Comparison of ENCODE assay signal across 13 cellular contexts in the genomic region with DNA sequence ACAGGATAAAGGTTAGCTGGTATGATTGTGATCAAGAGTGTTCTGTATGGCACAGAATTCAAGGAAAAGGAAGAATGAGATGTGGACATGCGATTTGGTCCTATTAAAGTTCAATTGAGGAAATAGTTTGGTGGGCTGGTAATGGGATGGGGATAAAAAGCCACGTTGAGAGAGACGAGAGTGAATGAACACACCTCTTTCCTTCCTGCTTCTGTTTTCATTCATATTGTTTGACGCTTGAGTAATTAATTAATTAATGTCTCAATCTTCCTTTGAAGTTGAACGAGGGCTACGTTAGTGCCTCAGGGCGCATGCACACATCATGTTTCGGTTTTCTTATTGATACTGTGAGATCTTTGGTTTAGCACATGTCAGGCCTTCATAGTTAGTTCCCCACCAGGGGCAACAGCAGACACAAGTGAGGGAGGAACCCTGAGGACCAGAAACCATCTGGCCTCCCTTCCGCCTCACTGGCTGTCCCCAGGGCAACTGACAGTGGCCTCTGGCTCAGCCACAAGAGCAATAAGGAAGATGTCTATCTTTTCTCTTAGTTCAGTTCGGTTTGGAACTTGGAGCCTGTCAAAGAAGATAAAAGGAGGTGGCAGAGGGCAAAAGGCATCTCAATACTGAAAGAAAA.
DNase-seq lines count a peak whose midpoint lies in the region; ATAC-seq, FAIRE-seq and TF ChIP-seq lines count a peak whose summit lies in the region.
"Had no signal": no experiment of that assay in that cellular context is flagged by ENCODE, and none has a peak within 500 bp of the region (broad histone marks: within the 10 kb centered on the region; RNA-seq: fewer than 3 reads in every experiment).

No MANE protein-coding gene starts in this region.

- no peaks in the 10 kb centered on the region for H3K4me1 Mint-ChIP-seq in activated naive CD8-positive, alpha-beta T cell treated with anti-CD3 and anti-CD28 coated beads for 36 hours

- H3K79me2 ChIP-seq in OCI-LY3 (ENCODE audit: low read length): no peaks in the 10 kb centered on the region

- H3K4me3 Mint-ChIP-seq in activated naive CD8-positive, alpha-beta T cell treated with anti-CD3 and anti-CD28 coated beads for 36 hours: no peak overlapping the region
- H3K4me3 Mint-ChIP-seq: nephron; stimulated activated effector memory CD8-positive, alpha-beta T cell treated with anti-CD3 and anti-CD28 coated beads, Interleukin-12 subunit alpha, Interleukin-12 subunit beta, amount 100 ng/mL, for 72 hours had no signal

- H3K27ac Mint-ChIP-seq in activated naive CD8-positive, alpha-beta T cell treated with anti-CD3 and anti-CD28 coated beads for 36 hours: no peak overlapping the region
- H3K27ac Mint-ChIP-seq: stimulated activated effector memory CD8-positive, alpha-beta T cell treated with anti-CD3 and anti-CD28 coated beads, Interleukin-12 subunit alpha, Interleukin-12 subunit beta, amount 100 ng/mL, for 72 hours had no signal

- H3K27ac ChIP-seq in OCI-LY3 (ENCODE audit: low read length) (no peak overlapping the region), small intestine (ENCODE audit: low read depth in 1 of 2, low read length in 1 of 2) (peak overlapping the region; percentile 60 to 67)
- no peak overlapping the region for H3K27ac ChIP-seq in effector memory CD4-positive, alpha-beta T cell (ENCODE audit: insufficient read depth, low read length, poor library complexity, severe bottlenecking)
- H3K27ac ChIP-seq: brain microvascular endothelial cell had no signal

- no peaks in the 10 kb centered on the region for H3K9me3 Mint-ChIP-seq in activated naive CD8-positive, alpha-beta T cell treated with anti-CD3 and anti-CD28 coated beads for 36 hours
- H3K9me3 Mint-ChIP-seq: stimulated activated effector memory CD8-positive, alpha-beta T cell treated with anti-CD3 and anti-CD28 coated beads, Interleukin-12 subunit alpha, Interleukin-12 subunit beta, amount 100 ng/mL, for 72 hours had no signal

- H3K4me1 ChIP-seq in OCI-LY3 (ENCODE audit: low read length) (peaks cover 22% of the 10 kb centered on the region), small intestine (ENCODE audit: control insufficient read depth in 2 of 2, insufficient read depth in 1 of 2, low read depth in 1 of 2, low read length in 1 of 2) (peaks cover 0 to 2% of the 10 kb centered on the region in 2 donors)
- no peaks in the 10 kb centered on the region for H3K4me1 ChIP-seq in effector memory CD4-positive, alpha-beta T cell (ENCODE audit: control insufficient read depth, insufficient read depth, low read length, poor library complexity, severe bottlenecking)

- no peaks in the 10 kb centered on the region for H3K27me3 Mint-ChIP-seq in activated naive CD8-positive, alpha-beta T cell treated with anti-CD3 and anti-CD28 coated beads for 36 hours

- no peaks in the 10 kb centered on the region for H3K36me3 Mint-ChIP-seq in activated naive CD8-positive, alpha-beta T cell treated with anti-CD3 and anti-CD28 coated beads for 36 hours
- H3K36me3 Mint-ChIP-seq: stimulated activated effector memory CD8-positive, alpha-beta T cell treated with anti-CD3 and anti-CD28 coated beads, Interleukin-12 subunit alpha, Interleukin-12 subunit beta, amount 100 ng/mL, for 72 hours had no signal

- H3K4me3 ChIP-seq in OCI-LY3 (ENCODE audit: low read length) (peak overlapping the region; percentile 9; the same call in 1 of the 2 replicates), small intestine (ENCODE audit: low read depth in 1 of 2, low read length in 2 of 2) (no peak overlapping the region)
- no peak overlapping the region for H3K4me3 ChIP-seq in effector memory CD4-positive, alpha-beta T cell (ENCODE audit: insufficient read depth, low read depth, low read length, poor library complexity, severe bottlenecking)

- H4K20me1 ChIP-seq in OCI-LY3 (ENCODE audit: insufficient read depth, low read length): no peaks in the 10 kb centered on the region

- peak overlapping the region; percentile 63 for H2AFZ ChIP-seq in OCI-LY3 (ENCODE audit: low read depth, low read length)

- no peak overlapping the region for H3K9ac ChIP-seq in OCI-LY3 (ENCODE audit: low read length)

- peak; percentile 88 for FAIRE-seq in GM19239 (lab: Jason Lieb, UNC)
- no peak for FAIRE-seq in small intestine (lab: Jason Lieb, UNC)
- FAIRE-seq: TTC549 had no signal

- 18 to 57% (median 38%) methylated on average over 10 of the region's 10 CpGs for WGBS in small intestine, 3 donors

- DNase-seq in GM19239 (ENCODE audit: insufficient read length, low spot score) (peak; percentile 56), small intestine (peak; percentile 90), kidney tubule cell (ENCODE audit: low spot score) (no peak)
- no peak for DNase-seq in activated naive CD8-positive, alpha-beta T cell treated with anti-CD3 and anti-CD28 coated beads for 36 hours
- no peak for DNase-seq in effector memory CD4-positive, alpha-beta T cell
- DNase-seq: brain microvascular endothelial cell, MV-4-11 had no signal

- H3K36me3 ChIP-seq in OCI-LY3 (replicated peaks; ENCODE audit: low read depth, low read length) (no peaks in the 10 kb centered on the region), small intestine (ENCODE audit: control insufficient read depth in 2 of 2, insufficient read depth in 2 of 2, low read length in 2 of 2) (no peaks in the 10 kb centered on the region)
- no peaks in the 10 kb centered on the region for H3K36me3 ChIP-seq in effector memory CD4-positive, alpha-beta T cell (ENCODE audit: control insufficient read depth, insufficient read depth, low read length)
- H3K36me3 ChIP-seq: brain microvascular endothelial cell had no signal

- H3K9me3 ChIP-seq in OCI-LY3 (ENCODE audit: insufficient read depth, low read length) (no peaks in the 10 kb centered on the region), small intestine (ENCODE audit: control insufficient read depth, low read depth) (no peaks in the 10 kb centered on the region)
- no peaks in the 10 kb centered on the region for H3K9me3 ChIP-seq in effector memory CD4-positive, alpha-beta T cell (ENCODE audit: control insufficient read depth, low read length)

- peaks cover 22% of the 10 kb centered on the region for H3K27me3 ChIP-seq in OCI-LY3 (ENCODE audit: low read depth, low read length)
- no peaks in the 10 kb centered on the region for H3K27me3 ChIP-seq in small intestine (ENCODE audit: control insufficient read depth in 2 of 2, insufficient read depth in 2 of 2, low read length in 2 of 2)
- H3K27me3 ChIP-seq in effector memory CD4-positive, alpha-beta T cell (replicated peaks; ENCODE audit: control insufficient read depth, insufficient read depth, low read length, poor library complexity, severe bottlenecking): no peaks in the 10 kb centered on the region
- H3K27me3 ChIP-seq: brain microvascular endothelial cell had no signal

- no peak for TF ChIP-seq CTCF in OCI-LY3 (IDR thresholded peaks at IDR 0.05; ENCODE audit: low read depth, low read length)

- H3K4me2 ChIP-seq in OCI-LY3 (ENCODE audit: low read length): peak overlapping the region; percentile 31

- ATAC-seq in HG03060 (IDR thresholded peaks at IDR 0.05; ENCODE audit: low read depth, unreplicated experiment): peak; percentile 69
- ATAC-seq: Panc1; stimulated activated effector memory CD8-positive, alpha-beta T cell treated with anti-CD3 and anti-CD28 coated beads, Interleukin-12 subunit alpha, Interleukin-12 subunit beta, amount 100 ng/mL, for 72 hours had no signal

Comparison
In these comparisons a context has a peak if more than half of its experiments do, and no peak if none do; other contexts are left out.
1. DNase-seq: peak in GM19239 (single experiment) and small intestine (single experiment); none in activated naive CD8-positive, alpha-beta T cell treated with anti-CD3 and anti-CD28 coated beads for 36 hours (single experiment), effector memory CD4-positive, alpha-beta T cell (0 of 3) and kidney tubule cell (single experiment).
2. H3K27ac ChIP-seq: peak in small intestine (2 of 2); none in OCI-LY3 (single experiment) and effector memory CD4-positive, alpha-beta T cell (single experiment).